Comparison of ENCODE assay signal across 14 cellular contexts in the genomic region with DNA sequence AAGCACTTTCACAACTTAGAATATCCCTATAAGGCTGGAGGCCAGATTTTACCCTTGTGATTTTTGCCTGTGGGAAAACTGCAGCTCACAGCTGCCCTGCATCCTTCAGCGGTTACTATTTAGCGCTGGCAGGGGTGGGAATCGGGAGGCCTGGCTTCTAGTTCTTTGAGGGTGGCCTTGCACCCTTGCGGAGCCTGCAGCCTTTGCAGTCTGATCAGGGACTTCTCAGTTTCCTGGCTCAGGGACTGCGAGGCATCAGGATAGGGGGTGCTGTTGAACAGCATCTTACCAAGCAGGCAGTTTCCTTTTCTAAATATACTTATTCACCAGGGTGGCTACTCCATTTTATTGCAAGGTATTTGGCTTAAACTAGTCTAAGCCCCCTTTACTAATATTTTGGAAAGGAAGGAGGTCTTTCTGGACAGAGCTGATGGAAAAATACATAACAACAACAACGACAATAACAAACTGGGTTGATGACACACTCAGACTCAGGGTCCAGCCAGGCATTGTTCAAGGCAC. TPM values are rescaled to one million over a fixed set of nuclear protein-coding genes. Genes with fewer than 3 reads are reported as not detected.
DNase-seq lines count a peak whose midpoint lies in the region; TF ChIP-seq lines count a peak whose summit lies in the region.
"Had no signal": no experiment of that assay in that cellular context is flagged by ENCODE, and none has a peak within 500 bp of the region (broad histone marks: within the 10 kb centered on the region; RNA-seq: fewer than 3 reads in every experiment).

No MANE protein-coding gene starts in this region.

- intact Hi-C loops in Caco-2 (cut with micrococcal nuclease; ENCODE audit: unreplicated experiment): no loop called here

- TF ChIP-seq CTCF in Caco-2 (IDR thresholded peaks at IDR 0.05; ENCODE audit: insufficient read depth in 1 of 2, low read depth in 1 of 2, low read length in 1 of 2, severe bottlenecking in 1 of 2, unreplicated experiment in 1 of 2): peak in 1 of 2 experiments; percentile 37
- TF ChIP-seq CTCF in brain microvascular endothelial cell (IDR thresholded peaks at IDR 0.05; ENCODE audit: low read depth, low read length, missing control alignments): peak; percentile 53
- no peak for TF ChIP-seq CTCF in endothelial cell (IDR thresholded peaks at IDR 0.05; ENCODE audit: unreplicated experiment)

- no peak overlapping the region for H3K4me2 ChIP-seq in GM23248 (ENCODE audit: unreplicated experiment)
- H3K4me2 ChIP-seq in mesendoderm (ENCODE audit: low read length): no peak overlapping the region

- peak overlapping the region; percentile 10 for H3K27ac Mint-ChIP-seq in Caco-2 (ENCODE audit: unreplicated experiment)
- H3K27ac Mint-ChIP-seq in immature natural killer cell: no peak overlapping the region
- H3K27ac Mint-ChIP-seq in endothelial cell (ENCODE audit: unreplicated experiment): no peak overlapping the region
- H3K27ac Mint-ChIP-seq: activated B cell treated with CpG ODN at 0.5 μM for 24 hours had no signal

- H3K36me3 Mint-ChIP-seq in Caco-2 (ENCODE audit: insufficient read depth, unreplicated experiment) (peaks cover 48% of the 10 kb centered on the region), immature natural killer cell (peaks cover 3 to 16% (median 13%) of the 10 kb centered on the region in 3 donors), endothelial cell (ENCODE audit: low read depth, unreplicated experiment) (no peaks in the 10 kb centered on the region)

- H2BK15ac ChIP-seq in mesendoderm (replicated peaks; ENCODE audit: low read depth): no peak overlapping the region

- no peaks in the 10 kb centered on the region for H4K20me1 ChIP-seq in GM23248 (ENCODE audit: insufficient read depth)

- H2BK5ac ChIP-seq in mesendoderm (ENCODE audit: low read length): no peak overlapping the region

- no TSS peak for BruUV-seq in Caco-2 (replicated peaks; lab: Mats Ljungman, UMichigan)

- WGBS in GM23248 (ENCODE audit: low coverage in 1 of 2, low lambda C conversion rate in 2 of 2, missing lambda C conversion rate in 2 of 2), 2 experiments: 37 to 38% methylated on average over 6 of the region's 6 CpGs
- WGBS in mesendoderm (ENCODE audit: extremely low coverage, insufficient coverage, low lambda C conversion rate): no CpG with 5 or more reads among the region's 6 CpGs

- H2BK120ac ChIP-seq in mesendoderm (ENCODE audit: low read depth, low read length): no peak overlapping the region

- H3K56ac ChIP-seq in mesendoderm (ENCODE audit: low read length): no peak overlapping the region

- no peaks in the 10 kb centered on the region for H3K9me2 ChIP-seq in GM23248 (ENCODE audit: insufficient read depth)

- peaks cover 9% of the 10 kb centered on the region; the same call in 1 of the 2 replicates for H3K36me3 ChIP-seq in Caco-2 (ENCODE audit: control insufficient read depth, insufficient read depth, low read length)
- H3K36me3 ChIP-seq in GM23248 (ENCODE audit: low read depth): peaks cover 8% of the 10 kb centered on the region; the same call in 1 of the 2 replicates
- no peaks in the 10 kb centered on the region for H3K36me3 ChIP-seq in brain microvascular endothelial cell (replicated peaks)
- no peaks in the 10 kb centered on the region for H3K36me3 ChIP-seq in mesendoderm (ENCODE audit: control insufficient read depth, insufficient read depth, low read length)

- H3K4me1 ChIP-seq in Caco-2 (peaks cover 87% of the 10 kb centered on the region), GM23248 (ENCODE audit: insufficient read depth) (peaks cover 4% of the 10 kb centered on the region; the same call in 1 of the 2 replicates), mesendoderm (ENCODE audit: control insufficient read depth, low read depth, low read length) (peaks cover 8% of the 10 kb centered on the region)

- H3K4me1 Mint-ChIP-seq in Caco-2 (ENCODE audit: low read depth, unreplicated experiment) (peaks cover 61% of the 10 kb centered on the region), immature natural killer cell (peaks cover 8 to 10% of the 10 kb centered on the region in 2 donors), endothelial cell (ENCODE audit: unreplicated experiment) (peaks cover 16% of the 10 kb centered on the region)

- no peak overlapping the region for H2AK5ac ChIP-seq in mesendoderm (ENCODE audit: low read length)

- H3K18ac ChIP-seq in mesendoderm (ENCODE audit: low read length): no peak overlapping the region

- POLR2A ChIA-PET in Caco-2 (lab: Charles Lee): interaction anchor here (1.7 kb wide), 1 partner anchor 304 kb away, joined by 6 read pairs; a partner anchor contains a TSS

- no peak overlapping the region for H3K4me3 ChIP-seq in Caco-2 (ENCODE audit: low read depth, low read length)
- H3K4me3 ChIP-seq in GM23248: no peak overlapping the region
- H3K4me3 ChIP-seq in brain microvascular endothelial cell (ENCODE audit: low read depth, low read length): no peak overlapping the region
- H3K4me3 ChIP-seq in mesendoderm (ENCODE audit: low read length): no peak overlapping the region

- H3K79me2 ChIP-seq in GM23248 (ENCODE audit: insufficient read depth) (no peaks in the 10 kb centered on the region), mesendoderm (ENCODE audit: control insufficient read depth, insufficient read depth, low read length) (no peaks in the 10 kb centered on the region)

- CTCF ChIA-PET in Caco-2 (lab: Charles Lee): interaction anchor here (0.6 to 1.6 kb wide), 3 partner anchors 11 to 557 kb away, joined by 3 to 4 read pairs (median 3); a partner anchor contains a TSS

- no peaks in the 10 kb centered on the region for H3K9me3 Mint-ChIP-seq in Caco-2 (ENCODE audit: unreplicated experiment)
- H3K9me3 Mint-ChIP-seq in immature natural killer cell: no peaks in the 10 kb centered on the region
- H3K9me3 Mint-ChIP-seq in endothelial cell (ENCODE audit: unreplicated experiment): no peaks in the 10 kb centered on the region
- H3K9me3 Mint-ChIP-seq: activated B cell treated with CpG ODN at 0.5 μM for 24 hours; activated naive CD4-positive, alpha-beta T cell treated with anti-CD3 and anti-CD28 coated beads, Interleukin-2, amount 50 U/mL, for 72 hours; stimulated activated naive CD8-positive, alpha-beta T cell treated with anti-CD3 and anti-CD28 coated beads, Interleukin-15, Interleukin-2, amounts not matched to agents 100 ng/mL and 50 ng/mL, for 24 hours had no signal

- H3K27me3 ChIP-seq in Caco-2 (replicated peaks; ENCODE audit: control insufficient read depth, insufficient read depth, low read length) (no peaks in the 10 kb centered on the region), GM23248 (replicated peaks; ENCODE audit: insufficient read depth) (no peaks in the 10 kb centered on the region), brain microvascular endothelial cell (replicated peaks) (no peaks in the 10 kb centered on the region), mesendoderm (ENCODE audit: insufficient read depth, low read length, poor library complexity) (no peaks in the 10 kb centered on the region)

- H3K9ac ChIP-seq in GM23248: no peak overlapping the region
- H3K9ac ChIP-seq in mesendoderm (ENCODE audit: low read length): no peak overlapping the region

- H3K4ac ChIP-seq in mesendoderm (ENCODE audit: low read depth, low read length): no peak overlapping the region

- no peak overlapping the region for H2AFZ ChIP-seq in GM23248

- 0 out of 2 replicates have a peak, but pooled peaks cover 10% of the 10 kb centered on the region for H3F3A ChIP-seq in GM23248 (ENCODE audit: insufficient read depth)

- H3K27me3 Mint-ChIP-seq in Caco-2 (ENCODE audit: insufficient read depth, unreplicated experiment): no peaks in the 10 kb centered on the region
- peaks cover 0 to 2% (median 1%) of the 10 kb centered on the region in 3 donors for H3K27me3 Mint-ChIP-seq in immature natural killer cell (ENCODE audit: low read depth in 3 of 3)
- H3K27me3 Mint-ChIP-seq in endothelial cell (ENCODE audit: unreplicated experiment): peaks cover 2% of the 10 kb centered on the region
- H3K27me3 Mint-ChIP-seq: activated B cell treated with CpG ODN at 0.5 μM for 24 hours; stimulated activated naive CD8-positive, alpha-beta T cell treated with anti-CD3 and anti-CD28 coated beads, Interleukin-15, Interleukin-2, amounts not matched to agents 100 ng/mL and 50 ng/mL, for 24 hours had no signal

- no peak for DNase-seq in Caco-2
- DNase-seq in GM23248: peak; percentile 53
- DNase-seq in brain microvascular endothelial cell: no peak
- DNase-seq in mesendoderm: peak; percentile 32
- DNase-seq in immature natural killer cell: no peak
- no peak for DNase-seq in SKM-1 treated with dmso at 0.1 percent for 144 hours (lab: John Stamatoyannopoulos, UW; ENCODE audit: unreplicated experiment)
- no peak for DNase-seq in endothelial cell (ENCODE audit: low spot score)
- DNase-seq: activated B cell treated with CpG ODN at 0.5 μM for 24 hours; stimulated activated CD4-positive, alpha-beta T cell treated with anti-CD3 and anti-CD28 coated beads, Interleukin-12 subunit alpha, Interleukin-12 subunit beta, amount 100 ng/mL, for 4 hours had no signal

- in situ Hi-C loops in GM23248 (cut with MboI): no loop called here
- in situ Hi-C loops in brain microvascular endothelial cell (cut with HindIII; ENCODE audit: low pct_ligation_motif_present, low sequenced_read_pairs): no loop called here

- no peak overlapping the region for H4K5ac ChIP-seq in mesendoderm (ENCODE audit: low read length)

- H3K79me1 ChIP-seq in mesendoderm (ENCODE audit: low read length): no peaks in the 10 kb centered on the region

- no peak overlapping the region for H4K8ac ChIP-seq in mesendoderm (ENCODE audit: low read depth, low read length)

- H3K23ac ChIP-seq in mesendoderm (ENCODE audit: low read length): no peak overlapping the region

- H3K27ac ChIP-seq in GM23248 (no peak overlapping the region), brain microvascular endothelial cell (no peak overlapping the region), mesendoderm (ENCODE audit: low read depth, low read length) (no peak overlapping the region)

- H3K4me3 Mint-ChIP-seq in Caco-2 (ENCODE audit: unreplicated experiment) (no peak overlapping the region), immature natural killer cell (no peak overlapping the region), endothelial cell (ENCODE audit: unreplicated experiment) (no peak overlapping the region)
- H3K4me3 Mint-ChIP-seq: activated B cell treated with CpG ODN at 0.5 μM for 24 hours; stimulated activated naive CD8-positive, alpha-beta T cell treated with anti-CD3 and anti-CD28 coated beads, Interleukin-15, Interleukin-2, amounts not matched to agents 100 ng/mL and 50 ng/mL, for 24 hours had no signal

- H3K9me3 ChIP-seq in Caco-2 (no peaks in the 10 kb centered on the region), GM23248 (ENCODE audit: low read depth) (no peaks in the 10 kb centered on the region)

RNA-seq across cellular contexts. Expression of a gene that starts 2.9 kb away (rescaled TPM):
- 872 and 913 TPM in 2 replicates for total RNA-seq in Caco-2 (2022)
- not detected in 2 replicates for total RNA-seq in GM23248 (2014; rRNA removed; shearing (Covaris generic))
- polyA plus RNA-seq in GM23248 (2016; fragmentation: Nextera tagmentation; extraction: Ambion mirVana): 0.23 TPM in 1 of 2 replicates, not detected in the other
- 0.39 TPM for polyA plus RNA-seq in mesendoderm (2013, experiment 1 of 2)
- 0.31 TPM for polyA plus RNA-seq in mesendoderm (2013, experiment 2 of 2)
- under 1 TPM in 2 of 3 donors, not detected in 1; 0.42 to 0.53 TPM for polyA plus RNA-seq in immature natural killer cell
- 1.2 TPM for total RNA-seq in endothelial cell (ENCODE audit: unreplicated experiment)
- total RNA-seq: M059J had no signal

RNA-seq across cellular contexts. Expression of a gene that starts 10.6 kb away (rescaled TPM):
- 103 and 128 TPM in 2 replicates for total RNA-seq in Caco-2 (2022)
- total RNA-seq in GM23248 (2014; rRNA removed; shearing (Covaris generic)): not detected in 2 replicates
- polyA plus RNA-seq in GM23248 (2016; fragmentation: Nextera tagmentation; extraction: Ambion mirVana): not detected in 2 replicates
- polyA plus RNA-seq in mesendoderm (2013, experiment 1 of 2): not detected
- not detected for polyA plus RNA-seq in mesendoderm (2013, experiment 2 of 2)
- not detected for polyA plus RNA-seq in immature natural killer cell
- not detected for total RNA-seq in endothelial cell (ENCODE audit: unreplicated experiment)
- total RNA-seq: activated B cell treated with CpG ODN at 0.5 μM for 24 hours; activated naive CD4-positive, alpha-beta T cell treated with anti-CD3 and anti-CD28 coated beads, Interleukin-2, amount 50 U/mL, for 72 hours; M059J; mononuclear cell had no signal
- polyA plus RNA-seq: esophagus had no signal

RNA-seq across cellular contexts. Expression of a gene that starts 17.2 kb away (rescaled TPM):
- total RNA-seq in Caco-2 (2022) (1.8 and 3.3 TPM in 2 replicates), endothelial cell (ENCODE audit: unreplicated experiment) (not detected)
- total RNA-seq in GM23248 (2014; rRNA removed; shearing (Covaris generic)): not detected in 2 replicates
- polyA plus RNA-seq in GM23248 (2016; fragmentation: Nextera tagmentation; extraction: Ambion mirVana) (not detected in 2 replicates), immature natural killer cell (not detected)
- not detected for polyA plus RNA-seq in mesendoderm (2013, experiment 1 of 2)
- polyA plus RNA-seq in mesendoderm (2013, experiment 2 of 2): not detected
- total RNA-seq: activated B cell treated with CpG ODN at 0.5 μM for 24 hours; activated naive CD4-positive, alpha-beta T cell treated with anti-CD3 and anti-CD28 coated beads, Interleukin-2, amount 50 U/mL, for 72 hours; M059J; mononuclear cell had no signal

RNA-seq across cellular contexts. Expression of a gene that starts 48.6 kb away (rescaled TPM):
- total RNA-seq in Caco-2 (2022) (1.5 and 2.5 TPM in 2 replicates), endothelial cell (ENCODE audit: unreplicated experiment) (not detected)
- total RNA-seq in GM23248 (2014; rRNA removed; shearing (Covaris generic)): not detected in 2 replicates
- polyA plus RNA-seq in GM23248 (2016; fragmentation: Nextera tagmentation; extraction: Ambion mirVana) (not detected in 2 replicates), immature natural killer cell (not detected)
- 0.01 TPM for polyA plus RNA-seq in mesendoderm (2013, experiment 1 of 2)
- polyA plus RNA-seq in mesendoderm (2013, experiment 2 of 2): 0.07 TPM
- total RNA-seq: activated B cell treated with CpG ODN at 0.5 μM for 24 hours; activated naive CD4-positive, alpha-beta T cell treated with anti-CD3 and anti-CD28 coated beads, Interleukin-2, amount 50 U/mL, for 72 hours; M059J; mononuclear cell had no signal
- polyA plus RNA-seq: esophagus had no signal

RNA-seq across cellular contexts. Expression of a gene that starts 52.5 kb away (rescaled TPM):
- total RNA-seq in Caco-2 (2022): 168 and 194 TPM in 2 replicates
- 30.8 and 34.9 TPM in 2 replicates for total RNA-seq in GM23248 (2014; rRNA removed; shearing (Covaris generic))
- polyA plus RNA-seq in GM23248 (2016; fragmentation: Nextera tagmentation; extraction: Ambion mirVana): 71.3 and 76.8 TPM in 2 replicates
- polyA plus RNA-seq in mesendoderm (2013, experiment 1 of 2): 58.1 TPM
- polyA plus RNA-seq in mesendoderm (2013, experiment 2 of 2): 55.9 TPM
- polyA plus RNA-seq in immature natural killer cell: 10 to 100 TPM; 27.8 to 34.3 (median 31.5) TPM
- total RNA-seq in endothelial cell (ENCODE audit: unreplicated experiment): 33.4 TPM

Comparison
In these comparisons a context has a peak if more than half of its experiments do, and no peak if none do; other contexts are left out.
1. DNase-seq: peak in GM23248 (single experiment) and mesendoderm (single experiment); none in Caco-2 (0 of 2), brain microvascular endothelial cell (single experiment), immature natural killer cell (0 of 3), SKM-1 treated with dmso at 0.1 percent for 144 hours (single experiment) and endothelial cell (single experiment).
2. RNA of a gene that starts 2.9 kb away (total RNA-seq): 872 to 913 TPM in Caco-2; 1.2 TPM in endothelial cell (single experiment) and not detected in GM23248; every median in the first group is over 100 times any median in the second.
3. RNA of a gene that starts 10.6 kb away (total RNA-seq): 103 to 128 TPM in Caco-2; not detected in GM23248 and not detected in endothelial cell (single experiment); every median in the first group is over 100 times any median in the second.